Comparison of ENCODE assay signal across 1 cellular context in the genomic region with DNA sequence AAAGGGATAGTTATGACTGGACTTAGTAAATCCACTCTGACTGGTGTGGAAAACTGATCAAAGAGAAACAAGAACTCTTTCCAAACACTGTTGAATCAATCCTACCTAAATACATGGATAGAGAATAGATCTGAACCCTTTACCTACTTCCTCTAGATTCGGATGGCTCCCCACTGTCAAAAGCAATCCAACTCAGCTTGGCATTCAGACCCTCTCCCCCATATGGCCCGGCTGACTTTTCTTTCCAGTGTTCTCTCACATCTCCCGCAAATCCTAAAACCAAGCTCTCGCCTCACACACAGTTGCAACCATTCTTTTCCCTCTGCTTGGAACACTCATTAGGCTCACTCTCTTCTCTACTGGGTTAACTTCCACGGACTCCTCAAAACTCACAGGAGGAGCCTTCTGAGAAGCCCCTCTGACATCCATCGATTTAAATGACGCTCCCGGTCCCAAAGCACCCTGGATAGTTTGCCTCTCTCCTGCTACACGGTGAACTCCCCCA.
TF ChIP-seq lines count a peak whose summit lies in the region.

No MANE protein-coding gene starts in this region.

TF ChIP-seq in endothelial cell of umbilical vein, 7 proteins besides CTCF, POLR2A, EP300 and RAD21 (continued from another document):
- TF ChIP-seq POLR2AphosphoS5 (IDR thresholded peaks at IDR 0.05; ENCODE audit: insufficient read depth, low read depth, low read length) (no peak), EZH2 (IDR thresholded peaks at IDR 0.05; ENCODE audit: borderline replicate concordance, low read depth, low read length, severe bottlenecking) (no peak), JUN (IDR thresholded peaks at IDR 0.05; ENCODE audit: borderline replicate concordance, insufficient read depth, insufficient read length, low read depth) (no peak)
- TF ChIP-seq, protein P1, sequence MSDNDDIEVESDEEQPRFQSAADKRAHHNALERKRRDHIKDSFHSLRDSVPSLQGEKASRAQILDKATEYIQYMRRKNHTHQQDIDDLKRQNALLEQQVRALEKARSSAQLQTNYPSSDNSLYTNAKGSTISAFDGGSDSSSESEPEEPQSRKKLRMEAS (IDR thresholded peaks at IDR 0.05; ENCODE audit: insufficient read depth, insufficient read length), result no peak
